1 cellular context compared by ENCODE assay signal in the genomic region with DNA sequence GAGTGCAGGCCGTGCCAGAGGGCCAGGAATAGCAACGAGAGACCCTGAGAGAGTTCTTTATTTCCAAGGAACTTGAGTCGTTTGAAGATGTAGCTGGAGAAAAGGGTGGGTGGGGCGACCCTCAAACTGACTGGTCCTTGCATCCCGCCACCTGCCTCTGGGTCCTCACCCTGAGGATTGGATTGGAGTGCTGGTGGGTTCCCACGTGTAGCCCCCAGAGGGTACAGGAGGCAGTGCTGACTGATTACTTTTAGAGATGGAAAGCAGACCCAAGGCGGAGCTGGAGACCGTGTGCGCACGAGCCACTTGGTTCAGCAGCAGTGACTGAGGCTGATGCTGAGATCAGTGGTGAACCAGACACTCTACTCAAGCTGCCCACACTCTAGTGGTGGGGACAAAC.
TF ChIP-seq lines count a peak whose summit lies in the region.

No MANE protein-coding gene starts in this region.

TF ChIP-seq in GM12878, 131 proteins besides CTCF, POLR2A, EP300 and RAD21:
- TF ChIP-seq SMAD1 (IDR thresholded peaks at IDR 0.05; ENCODE audit: low read depth, partially characterized antibody) (no peak), SP1 (IDR thresholded peaks at IDR 0.05; ENCODE audit: low read depth, low read length) (no peak), FOS (IDR thresholded peaks at IDR 0.05; ENCODE audit: borderline replicate concordance, extremely low read depth, insufficient read length) (no peak), CREB1 (IDR thresholded peaks at IDR 0.05; ENCODE audit: low read depth) (no peak), YY1 (IDR thresholded peaks at IDR 0.05; ENCODE audit: low read depth, low read length) (no peak), BACH1 (IDR thresholded peaks at IDR 0.05; ENCODE audit: borderline replicate concordance) (no peak), HDAC6 (IDR thresholded peaks at IDR 0.05; ENCODE audit: unreplicated experiment) (no peak), BCL11A (IDR thresholded peaks at IDR 0.05; ENCODE audit: low read depth, low read length) (no peak), PAX8 (IDR thresholded peaks at IDR 0.05) (no peak), POU2F2 (IDR thresholded peaks at IDR 0.05; ENCODE audit: borderline replicate concordance, low read depth, low read length) (no peak), IKZF1 (conservative IDR thresholded peaks at IDR 0.05) (no peak), SREBF1 (IDR thresholded peaks at IDR 0.05; ENCODE audit: low read length) (no peak), CHD4 (IDR thresholded peaks at IDR 0.05) (no peak), CBX3 (IDR thresholded peaks at IDR 0.05; ENCODE audit: borderline replicate concordance, low read depth) (no peak), ZNF217 (IDR thresholded peaks at IDR 0.05) (no peak)
- TF ChIP-seq, protein P1, sequence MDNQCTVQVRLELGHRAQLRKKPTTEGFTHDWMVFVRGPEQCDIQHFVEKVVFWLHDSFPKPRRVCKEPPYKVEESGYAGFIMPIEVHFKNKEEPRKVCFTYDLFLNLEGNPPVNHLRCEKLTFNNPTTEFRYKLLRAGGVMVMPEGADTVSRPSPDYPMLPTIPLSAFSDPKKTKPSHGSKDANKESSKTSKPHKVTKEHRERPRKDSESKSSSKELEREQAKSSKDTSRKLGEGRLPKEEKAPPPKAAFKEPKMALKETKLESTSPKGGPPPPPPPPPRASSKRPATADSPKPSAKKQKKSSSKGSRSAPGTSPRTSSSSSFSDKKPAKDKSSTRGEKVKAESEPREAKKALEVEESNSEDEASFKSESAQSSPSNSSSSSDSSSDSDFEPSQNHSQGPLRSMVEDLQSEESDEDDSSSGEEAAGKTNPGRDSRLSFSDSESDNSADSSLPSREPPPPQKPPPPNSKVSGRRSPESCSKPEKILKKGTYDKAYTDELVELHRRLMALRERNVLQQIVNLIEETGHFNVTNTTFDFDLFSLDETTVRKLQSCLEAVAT (IDR thresholded peaks at IDR 0.05): no peak
- TF ChIP-seq, protein P2, sequence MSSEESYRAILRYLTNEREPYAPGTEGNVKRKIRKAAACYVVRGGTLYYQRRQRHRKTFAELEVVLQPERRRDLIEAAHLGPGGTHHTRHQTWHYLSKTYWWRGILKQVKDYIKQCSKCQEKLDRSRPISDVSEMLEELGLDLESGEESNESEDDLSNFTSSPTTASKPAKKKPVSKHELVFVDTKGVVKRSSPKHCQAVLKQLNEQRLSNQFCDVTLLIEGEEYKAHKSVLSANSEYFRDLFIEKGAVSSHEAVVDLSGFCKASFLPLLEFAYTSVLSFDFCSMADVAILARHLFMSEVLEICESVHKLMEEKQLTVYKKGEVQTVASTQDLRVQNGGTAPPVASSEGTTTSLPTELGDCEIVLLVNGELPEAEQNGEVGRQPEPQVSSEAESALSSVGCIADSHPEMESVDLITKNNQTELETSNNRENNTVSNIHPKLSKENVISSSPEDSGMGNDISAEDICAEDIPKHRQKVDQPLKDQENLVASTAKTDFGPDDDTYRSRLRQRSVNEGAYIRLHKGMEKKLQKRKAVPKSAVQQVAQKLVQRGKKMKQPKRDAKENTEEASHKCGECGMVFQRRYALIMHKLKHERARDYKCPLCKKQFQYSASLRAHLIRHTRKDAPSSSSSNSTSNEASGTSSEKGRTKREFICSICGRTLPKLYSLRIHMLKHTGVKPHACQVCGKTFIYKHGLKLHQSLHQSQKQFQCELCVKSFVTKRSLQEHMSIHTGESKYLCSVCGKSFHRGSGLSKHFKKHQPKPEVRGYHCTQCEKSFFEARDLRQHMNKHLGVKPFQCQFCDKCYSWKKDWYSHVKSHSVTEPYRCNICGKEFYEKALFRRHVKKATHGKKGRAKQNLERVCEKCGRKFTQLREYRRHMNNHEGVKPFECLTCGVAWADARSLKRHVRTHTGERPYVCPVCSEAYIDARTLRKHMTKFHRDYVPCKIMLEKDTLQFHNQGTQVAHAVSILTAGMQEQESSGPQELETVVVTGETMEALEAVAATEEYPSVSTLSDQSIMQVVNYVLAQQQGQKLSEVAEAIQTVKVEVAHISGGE (CRISPR knock-in tag; IDR thresholded peaks at IDR 0.05): no peak
- TF ChIP-seq, protein P3, sequence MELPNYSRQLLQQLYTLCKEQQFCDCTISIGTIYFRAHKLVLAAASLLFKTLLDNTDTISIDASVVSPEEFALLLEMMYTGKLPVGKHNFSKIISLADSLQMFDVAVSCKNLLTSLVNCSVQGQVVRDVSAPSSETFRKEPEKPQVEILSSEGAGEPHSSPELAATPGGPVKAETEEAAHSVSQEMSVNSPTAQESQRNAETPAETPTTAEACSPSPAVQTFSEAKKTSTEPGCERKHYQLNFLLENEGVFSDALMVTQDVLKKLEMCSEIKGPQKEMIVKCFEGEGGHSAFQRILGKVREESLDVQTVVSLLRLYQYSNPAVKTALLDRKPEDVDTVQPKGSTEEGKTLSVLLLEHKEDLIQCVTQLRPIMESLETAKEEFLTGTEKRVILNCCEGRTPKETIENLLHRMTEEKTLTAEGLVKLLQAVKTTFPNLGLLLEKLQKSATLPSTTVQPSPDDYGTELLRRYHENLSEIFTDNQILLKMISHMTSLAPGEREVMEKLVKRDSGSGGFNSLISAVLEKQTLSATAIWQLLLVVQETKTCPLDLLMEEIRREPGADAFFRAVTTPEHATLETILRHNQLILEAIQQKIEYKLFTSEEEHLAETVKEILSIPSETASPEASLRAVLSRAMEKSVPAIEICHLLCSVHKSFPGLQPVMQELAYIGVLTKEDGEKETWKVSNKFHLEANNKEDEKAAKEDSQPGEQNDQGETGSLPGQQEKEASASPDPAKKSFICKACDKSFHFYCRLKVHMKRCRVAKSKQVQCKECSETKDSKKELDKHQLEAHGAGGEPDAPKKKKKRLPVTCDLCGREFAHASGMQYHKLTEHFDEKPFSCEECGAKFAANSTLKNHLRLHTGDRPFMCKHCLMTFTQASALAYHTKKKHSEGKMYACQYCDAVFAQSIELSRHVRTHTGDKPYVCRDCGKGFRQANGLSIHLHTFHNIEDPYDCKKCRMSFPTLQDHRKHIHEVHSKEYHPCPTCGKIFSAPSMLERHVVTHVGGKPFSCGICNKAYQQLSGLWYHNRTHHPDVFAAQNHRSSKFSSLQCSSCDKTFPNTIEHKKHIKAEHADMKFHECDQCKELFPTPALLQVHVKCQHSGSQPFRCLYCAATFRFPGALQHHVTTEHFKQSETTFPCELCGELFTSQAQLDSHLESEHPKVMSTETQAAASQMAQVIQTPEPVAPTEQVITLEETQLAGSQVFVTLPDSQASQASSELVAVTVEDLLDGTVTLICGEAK (IDR thresholded peaks at IDR 0.05; ENCODE audit: borderline replicate concordance): no peak
- TF ChIP-seq, protein P4, sequence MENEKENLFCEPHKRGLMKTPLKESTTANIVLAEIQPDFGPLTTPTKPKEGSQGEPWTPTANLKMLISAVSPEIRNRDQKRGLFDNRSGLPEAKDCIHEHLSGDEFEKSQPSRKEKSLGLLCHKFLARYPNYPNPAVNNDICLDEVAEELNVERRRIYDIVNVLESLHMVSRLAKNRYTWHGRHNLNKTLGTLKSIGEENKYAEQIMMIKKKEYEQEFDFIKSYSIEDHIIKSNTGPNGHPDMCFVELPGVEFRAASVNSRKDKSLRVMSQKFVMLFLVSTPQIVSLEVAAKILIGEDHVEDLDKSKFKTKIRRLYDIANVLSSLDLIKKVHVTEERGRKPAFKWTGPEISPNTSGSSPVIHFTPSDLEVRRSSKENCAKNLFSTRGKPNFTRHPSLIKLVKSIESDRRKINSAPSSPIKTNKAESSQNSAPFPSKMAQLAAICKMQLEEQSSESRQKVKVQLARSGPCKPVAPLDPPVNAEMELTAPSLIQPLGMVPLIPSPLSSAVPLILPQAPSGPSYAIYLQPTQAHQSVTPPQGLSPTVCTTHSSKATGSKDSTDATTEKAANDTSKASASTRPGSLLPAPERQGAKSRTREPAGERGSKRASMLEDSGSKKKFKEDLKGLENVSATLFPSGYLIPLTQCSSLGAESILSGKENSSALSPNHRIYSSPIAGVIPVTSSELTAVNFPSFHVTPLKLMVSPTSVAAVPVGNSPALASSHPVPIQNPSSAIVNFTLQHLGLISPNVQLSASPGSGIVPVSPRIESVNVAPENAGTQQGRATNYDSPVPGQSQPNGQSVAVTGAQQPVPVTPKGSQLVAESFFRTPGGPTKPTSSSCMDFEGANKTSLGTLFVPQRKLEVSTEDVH (IDR thresholded peaks at IDR 0.05; ENCODE audit: low read depth, partially characterized antibody): no peak
TF ChIP-seq in GM12878: peak in this region for 0.
